In genomic region chr1:54347955-54348699, GRCh38 we compare ENCODE assay signal across 1 cellular context.
TF ChIP-seq lines count a peak whose summit lies in the region.

No MANE protein-coding gene starts in this region.

TF ChIP-seq in liver, 16 proteins besides CTCF, POLR2A, EP300 and RAD21 (continued from another document):
- no peak for TF ChIP-seq ZBTB33 (IDR thresholded peaks at IDR 0.05)
- peak in 1 of 2 donors; percentile 24 for TF ChIP-seq EGR1 (IDR thresholded peaks at IDR 0.05; ENCODE audit: low read depth in 2 of 2)
